In the genomic region with DNA sequence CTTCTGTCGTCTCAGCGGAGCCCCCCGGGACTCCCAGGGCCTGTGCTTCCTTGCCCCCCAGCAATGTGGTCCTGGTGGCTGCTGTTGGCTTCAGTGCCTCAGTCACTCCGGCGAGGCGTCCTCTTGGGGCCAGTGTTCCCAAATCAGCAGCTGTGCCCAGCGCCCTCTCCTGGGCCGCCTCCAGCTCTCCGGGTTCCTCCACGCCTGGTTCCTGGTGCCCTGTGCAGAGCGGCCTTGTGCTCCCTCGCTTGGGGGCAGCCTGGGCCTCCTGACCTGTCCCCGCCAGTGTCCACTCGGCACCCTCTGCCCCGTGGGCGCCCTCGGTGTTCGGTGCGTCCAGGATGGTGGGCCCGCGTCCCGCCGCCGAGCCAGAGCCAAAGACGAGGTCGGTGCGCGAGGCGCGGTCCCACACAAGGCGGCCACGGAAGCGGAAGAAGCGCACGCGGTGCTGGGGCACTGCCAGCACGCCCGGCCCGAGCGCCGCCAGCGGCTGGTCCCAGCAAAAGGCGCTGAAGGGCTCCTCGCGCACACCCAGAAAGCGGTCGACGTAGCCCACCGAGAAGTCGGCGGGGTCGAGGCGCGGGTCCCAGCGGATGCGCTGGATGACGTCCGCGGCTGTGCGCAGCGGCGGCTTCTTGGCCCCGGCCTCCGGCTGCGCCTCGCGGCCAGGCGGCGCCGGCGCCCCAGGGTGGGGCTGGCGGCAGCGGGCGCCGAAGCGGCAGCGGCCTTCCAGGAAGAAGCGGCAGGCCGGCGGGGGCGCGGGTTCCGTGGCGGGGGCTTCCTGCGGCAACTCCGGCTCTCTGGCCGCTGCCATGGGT, we compare ENCODE assay signal across 8 cellular contexts. TPM values are rescaled to one million over a fixed set of nuclear protein-coding genes. Genes with fewer than 3 reads are reported as not detected.
DNase-seq lines count a peak whose midpoint lies in the region; ATAC-seq, FAIRE-seq and TF ChIP-seq lines count a peak whose summit lies in the region.

No MANE protein-coding gene starts in this region.

- TF ChIP-seq POLR2A in A549 (IDR thresholded peaks at IDR 0.05; ENCODE audit: low read length) (no peak; the same call in none of the 2 replicates), gastroesophageal sphincter (IDR thresholded peaks at IDR 0.05) (no peak)

- no peak for FAIRE-seq in A549 (lab: Jason Lieb, UNC)

- DNase-seq in A549 (ENCODE audit: low read depth in 1 of 2, low spot score in 1 of 2) (peak in 1 of 2 experiments; percentile 84), RKO (ENCODE audit: low spot score) (peak; percentile 74), activated gamma-delta T cell treated with Interleukin-2 at 50 U/mL for 16 hours (peak; percentile 60), nucleus accumbens (lab: John Stamatoyannopoulos, UW) (peak in 37 of 56 donors; percentile 17 to 75 (median 42)), type B pancreatic cell (ENCODE audit: extremely low spot score, unreplicated experiment) (peak; percentile 74)

- POLR2A ChIA-PET in A549 (lab: Yijun Ruan, JAX): interaction anchor here (0.5 to 7.1 kb wide), 11 partner anchors 9 to 1191 kb away, joined by 3 to 130 read pairs (median 4); a partner anchor contains a TSS

- no peak overlapping the region for H3K27ac Mint-ChIP-seq in type B pancreatic cell

- no peaks in the 10 kb centered on the region for H3K9me3 ChIP-seq in A549
- no peaks in the 10 kb centered on the region for H3K9me3 ChIP-seq in gastroesophageal sphincter

- peaks cover 32% of the 10 kb centered on the region for H3K4me1 ChIP-seq in A549
- H3K4me1 ChIP-seq in gastroesophageal sphincter: peaks cover 0 to 67% (median 17%) of the 10 kb centered on the region in 3 donors

- ATAC-seq in A549: peak; percentile 28 to 46
- peak; percentile 19 for ATAC-seq in GM18511 (IDR thresholded peaks at IDR 0.05; ENCODE audit: unreplicated experiment)
- ATAC-seq in HG03135 (IDR thresholded peaks at IDR 0.05; ENCODE audit: unreplicated experiment): peak; percentile 16
- peak; percentile 57 for ATAC-seq in gastroesophageal sphincter

- TF ChIP-seq CTCF in A549 (IDR thresholded peaks at IDR 0.05) (peak; percentile 39), gastroesophageal sphincter (IDR thresholded peaks at IDR 0.05) (peak in 2 of 4 experiments; percentile 2 to 41), type B pancreatic cell (conservative IDR thresholded peaks at IDR 0.05) (peak; percentile 31)

- H3K27ac ChIP-seq in A549: peak overlapping the region; percentile 93 to 95
- H3K27ac ChIP-seq in gastroesophageal sphincter: peak overlapping the region; percentile 84 to 99 (median 97)

- H3K4me2 ChIP-seq in A549: peak overlapping the region; percentile 98

- peaks cover 30% of the 10 kb centered on the region for H3K4me1 Mint-ChIP-seq in type B pancreatic cell (ENCODE audit: unreplicated experiment)

- H3K4me3 ChIP-seq in A549: peak overlapping the region; percentile 67
- H3K4me3 ChIP-seq in gastroesophageal sphincter: peak overlapping the region; percentile 55 to 85

- no peak for TF ChIP-seq EP300 in A549 (IDR thresholded peaks at IDR 0.05)
- no peak for TF ChIP-seq EP300 in gastroesophageal sphincter (IDR thresholded peaks at IDR 0.05)

- 5% methylated on average over 28 of the region's 87 CpGs for WGBS in A549 (ENCODE audit: missing lambda C conversion rate)
- WGBS in gastroesophageal sphincter (ENCODE audit: low coverage in 1 of 2), 2 donors: no CpG with 5 or more reads among the region's 87 CpGs

- peaks cover 8% of the 10 kb centered on the region for H3K27me3 Mint-ChIP-seq in type B pancreatic cell

- no peaks in the 10 kb centered on the region for H3K27me3 ChIP-seq in gastroesophageal sphincter

- H3K36me3 Mint-ChIP-seq in type B pancreatic cell: peaks cover 19% of the 10 kb centered on the region

- no peaks in the 10 kb centered on the region for H3K9me3 Mint-ChIP-seq in type B pancreatic cell

- TF ChIP-seq RAD21 in A549 (conservative IDR thresholded peaks at IDR 0.05 in 1 of 2, IDR thresholded peaks at IDR 0.05 in 1 of 2): peak in 1 of 2 experiments; percentile 15; a peak in 1 of 5 replicates

- CTCF ChIA-PET in A549 (lab: Yijun Ruan, JAX): interaction anchor here (0.8 to 2.7 kb wide), 12 partner anchors 9 to 43 kb away, joined by 3 to 19 read pairs (median 4); a partner anchor contains a TSS

- peak overlapping the region; percentile 69 for H3K4me3 Mint-ChIP-seq in type B pancreatic cell

- peaks cover 0 to 45% of the 10 kb centered on the region in 2 donors for H3K36me3 ChIP-seq in gastroesophageal sphincter

TF ChIP-seq in A549, 52 proteins besides CTCF, POLR2A, EP300 and RAD21 (continues in another document):
- TF ChIP-seq EHF (CRISPR knock-in tag; IDR thresholded peaks at IDR 0.05) (peak; percentile 57), CHD4 (IDR thresholded peaks at IDR 0.05; ENCODE audit: borderline replicate concordance) (no peak), FOSB (CRISPR knock-in tag; IDR thresholded peaks at IDR 0.05) (peak; percentile 92), TFCP2L1 (CRISPR knock-in tag; IDR thresholded peaks at IDR 0.05) (peak; percentile 98), POLR2AphosphoS2 (conservative IDR thresholded peaks at IDR 0.05; ENCODE audit: low read length) (peak; percentile 98)
- TF ChIP-seq, protein P1, sequence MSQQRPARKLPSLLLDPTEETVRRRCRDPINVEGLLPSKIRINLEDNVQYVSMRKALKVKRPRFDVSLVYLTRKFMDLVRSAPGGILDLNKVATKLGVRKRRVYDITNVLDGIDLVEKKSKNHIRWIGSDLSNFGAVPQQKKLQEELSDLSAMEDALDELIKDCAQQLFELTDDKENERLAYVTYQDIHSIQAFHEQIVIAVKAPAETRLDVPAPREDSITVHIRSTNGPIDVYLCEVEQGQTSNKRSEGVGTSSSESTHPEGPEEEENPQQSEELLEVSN (IDR thresholded peaks at IDR 0.05; ENCODE audit: borderline replicate concordance, low read depth): peak; percentile 83
- TF ChIP-seq, protein P2, sequence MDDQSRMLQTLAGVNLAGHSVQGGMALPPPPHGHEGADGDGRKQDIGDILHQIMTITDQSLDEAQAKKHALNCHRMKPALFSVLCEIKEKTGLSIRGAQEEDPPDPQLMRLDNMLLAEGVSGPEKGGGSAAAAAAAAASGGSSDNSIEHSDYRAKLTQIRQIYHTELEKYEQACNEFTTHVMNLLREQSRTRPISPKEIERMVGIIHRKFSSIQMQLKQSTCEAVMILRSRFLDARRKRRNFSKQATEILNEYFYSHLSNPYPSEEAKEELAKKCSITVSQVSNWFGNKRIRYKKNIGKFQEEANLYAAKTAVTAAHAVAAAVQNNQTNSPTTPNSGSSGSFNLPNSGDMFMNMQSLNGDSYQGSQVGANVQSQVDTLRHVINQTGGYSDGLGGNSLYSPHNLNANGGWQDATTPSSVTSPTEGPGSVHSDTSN (IDR thresholded peaks at IDR 0.05): peak; percentile 70

RNA-seq across cellular contexts. Expression of a gene that starts 0.7 kb away (rescaled TPM):
- 1.9 and 2.1 TPM in 2 replicates for polyA plus RNA-seq in A549 (2011; rRNA removed)
- 1.6 and 2.8 TPM in 2 replicates for polyA plus RNA-seq in A549 (2012; cell fraction: cytosol; rRNA removed)
- 2.2 and 4.1 TPM in 2 replicates for polyA plus RNA-seq in A549 (2012; cell fraction: nucleus; rRNA removed)
- 3.8 to 4.9 TPM (median 4.1 TPM) in 3 replicates for polyA plus RNA-seq in A549 (2017; fragmentation: RNase III; extraction: RNeasy Plus Mini Kit Qiagen cat#74134 plus additional on column Dnase treatment)
- 3.7 and 5.1 TPM in 2 replicates for polyA minus RNA-seq in A549 (2011; rRNA and poly(A)+ RNA removed)
- total RNA-seq in gastroesophageal sphincter: 1 to 10 TPM; 2.6 to 9.1 (median 4.5) TPM
- total RNA-seq in type B pancreatic cell (ENCODE audit: low replicate concordance): 3.9 and 4.2 TPM in 2 replicates

RNA-seq across cellular contexts. Expression of a gene that starts 10.2 kb away (rescaled TPM):
- not detected in 2 replicates for polyA plus RNA-seq in A549 (2011; rRNA removed)
- polyA plus RNA-seq in A549 (2012; cell fraction: cytosol; rRNA removed): 0.16 TPM in 1 of 2 replicates, not detected in the other
- not detected in 2 replicates for polyA plus RNA-seq in A549 (2012; cell fraction: nucleus; rRNA removed)
- not detected in 3 replicates for polyA plus RNA-seq in A549 (2017; fragmentation: RNase III; extraction: RNeasy Plus Mini Kit Qiagen cat#74134 plus additional on column Dnase treatment)
- polyA minus RNA-seq in A549 (2011; rRNA and poly(A)+ RNA removed): not detected in 2 replicates
- total RNA-seq in gastroesophageal sphincter: 10 to 100 TPM in 3 of 4 donors, 1 to 10 TPM in 1; 4.2 to 24.1 (median 12.8) TPM
- 16.1 and 24.3 TPM in 2 replicates for total RNA-seq in type B pancreatic cell (ENCODE audit: low replicate concordance)

RNA-seq across cellular contexts. Expression of a gene that starts 13.9 kb away (rescaled TPM):
- polyA plus RNA-seq in A549 (2011; rRNA removed): 30.6 and 52.8 TPM in 2 replicates
- 48.4 and 62.4 TPM in 2 replicates for polyA plus RNA-seq in A549 (2012; cell fraction: cytosol; rRNA removed)
- polyA plus RNA-seq in A549 (2012; cell fraction: nucleus; rRNA removed): 643 and 655 TPM in 2 replicates
- polyA plus RNA-seq in A549 (2017; fragmentation: RNase III; extraction: RNeasy Plus Mini Kit Qiagen cat#74134 plus additional on column Dnase treatment): 137 to 148 TPM (median 140 TPM) in 3 replicates
- 42.5 and 48.1 TPM in 2 replicates for polyA minus RNA-seq in A549 (2011; rRNA and poly(A)+ RNA removed)
- 100 to 1,000 TPM in 2 of 4 donors, 10 to 100 TPM in 2; 25.4 to 215 (median 80.9) TPM for total RNA-seq in gastroesophageal sphincter
- 135 and 196 TPM in 2 replicates for total RNA-seq in type B pancreatic cell (ENCODE audit: low replicate concordance)

RNA-seq across cellular contexts. Expression of a gene that starts 39.7 kb away (rescaled TPM):
- polyA plus RNA-seq in A549 (2011; rRNA removed) (not detected in 2 replicates), A549 (2017; fragmentation: RNase III; extraction: RNeasy Plus Mini Kit Qiagen cat#74134 plus additional on column Dnase treatment) (not detected in 3 replicates)
- not detected in 2 replicates for polyA plus RNA-seq in A549 (2012; cell fraction: cytosol; rRNA removed)
- polyA plus RNA-seq in A549 (2012; cell fraction: nucleus; rRNA removed): not detected in 2 replicates
- polyA minus RNA-seq in A549 (2011; rRNA and poly(A)+ RNA removed): not detected in 2 replicates
- total RNA-seq in gastroesophageal sphincter (not detected), type B pancreatic cell (ENCODE audit: low replicate concordance) (not detected in 2 replicates)

RNA-seq across cellular contexts. Expression of a gene that starts 47.7 kb away (rescaled TPM):
- polyA plus RNA-seq in A549 (2011; rRNA removed) (0.31 and 0.56 TPM in 2 replicates), A549 (2017; fragmentation: RNase III; extraction: RNeasy Plus Mini Kit Qiagen cat#74134 plus additional on column Dnase treatment) (0.15 to 0.32 TPM in 2 of 3 replicates, not detected in the other)
- 0.26 and 0.33 TPM in 2 replicates for polyA plus RNA-seq in A549 (2012; cell fraction: cytosol; rRNA removed)
- polyA plus RNA-seq in A549 (2012; cell fraction: nucleus; rRNA removed): 0.48 and 0.50 TPM in 2 replicates
- 0.29 and 1.1 TPM in 2 replicates for polyA minus RNA-seq in A549 (2011; rRNA and poly(A)+ RNA removed)
- total RNA-seq in gastroesophageal sphincter (10 to 100 TPM in 1 of 4 donors, 1 to 10 TPM in 3; 1.2 to 19.8 (median 5.5) TPM), type B pancreatic cell (ENCODE audit: low replicate concordance) (8.7 and 50.7 TPM in 2 replicates)
